ENCODE assay signal across 1 cellular context in the genomic region with DNA sequence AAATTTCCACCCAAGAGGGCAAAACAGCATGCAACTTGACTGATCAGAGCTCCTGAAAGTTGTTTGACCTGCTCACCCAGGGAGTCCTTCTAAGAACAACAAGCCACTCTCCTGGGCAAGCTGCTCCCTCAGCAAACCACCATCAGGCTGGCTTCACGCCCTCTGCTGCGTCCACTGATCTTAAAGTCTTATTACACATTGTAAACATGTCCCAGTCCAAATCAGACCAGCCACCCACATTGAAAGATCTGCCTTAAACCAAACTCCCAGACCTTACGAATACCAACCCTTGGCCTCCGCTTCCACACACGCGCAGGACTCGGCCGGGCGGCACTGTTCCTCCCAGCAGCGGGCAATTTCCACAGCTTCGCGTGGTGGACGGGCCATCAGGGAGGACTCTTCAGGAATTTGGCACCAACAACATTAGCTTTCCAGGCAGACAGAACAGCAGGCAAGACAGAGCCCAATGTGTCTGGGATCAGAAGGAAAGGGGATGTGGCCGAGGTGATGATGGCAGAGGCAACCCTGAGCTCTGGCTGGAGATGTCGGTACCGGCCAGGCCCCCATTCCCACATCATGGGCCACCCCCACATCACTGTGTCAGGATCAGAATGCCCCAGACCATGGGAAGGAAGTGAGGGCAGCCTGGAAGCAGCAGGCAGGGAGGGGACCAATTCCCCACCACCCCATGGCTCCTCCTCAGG.
TF ChIP-seq lines count a peak whose summit lies in the region.

No MANE protein-coding gene starts in this region.

TF ChIP-seq in GM23338, 12 proteins besides CTCF, POLR2A, EP300 and RAD21 (continued from another document):
- TF ChIP-seq JUNB (IDR thresholded peaks at IDR 0.05; ENCODE audit: unreplicated experiment) (no peak), STAT1 (IDR thresholded peaks at IDR 0.05; ENCODE audit: unreplicated experiment) (no peak)
- TF ChIP-seq, protein P1, sequence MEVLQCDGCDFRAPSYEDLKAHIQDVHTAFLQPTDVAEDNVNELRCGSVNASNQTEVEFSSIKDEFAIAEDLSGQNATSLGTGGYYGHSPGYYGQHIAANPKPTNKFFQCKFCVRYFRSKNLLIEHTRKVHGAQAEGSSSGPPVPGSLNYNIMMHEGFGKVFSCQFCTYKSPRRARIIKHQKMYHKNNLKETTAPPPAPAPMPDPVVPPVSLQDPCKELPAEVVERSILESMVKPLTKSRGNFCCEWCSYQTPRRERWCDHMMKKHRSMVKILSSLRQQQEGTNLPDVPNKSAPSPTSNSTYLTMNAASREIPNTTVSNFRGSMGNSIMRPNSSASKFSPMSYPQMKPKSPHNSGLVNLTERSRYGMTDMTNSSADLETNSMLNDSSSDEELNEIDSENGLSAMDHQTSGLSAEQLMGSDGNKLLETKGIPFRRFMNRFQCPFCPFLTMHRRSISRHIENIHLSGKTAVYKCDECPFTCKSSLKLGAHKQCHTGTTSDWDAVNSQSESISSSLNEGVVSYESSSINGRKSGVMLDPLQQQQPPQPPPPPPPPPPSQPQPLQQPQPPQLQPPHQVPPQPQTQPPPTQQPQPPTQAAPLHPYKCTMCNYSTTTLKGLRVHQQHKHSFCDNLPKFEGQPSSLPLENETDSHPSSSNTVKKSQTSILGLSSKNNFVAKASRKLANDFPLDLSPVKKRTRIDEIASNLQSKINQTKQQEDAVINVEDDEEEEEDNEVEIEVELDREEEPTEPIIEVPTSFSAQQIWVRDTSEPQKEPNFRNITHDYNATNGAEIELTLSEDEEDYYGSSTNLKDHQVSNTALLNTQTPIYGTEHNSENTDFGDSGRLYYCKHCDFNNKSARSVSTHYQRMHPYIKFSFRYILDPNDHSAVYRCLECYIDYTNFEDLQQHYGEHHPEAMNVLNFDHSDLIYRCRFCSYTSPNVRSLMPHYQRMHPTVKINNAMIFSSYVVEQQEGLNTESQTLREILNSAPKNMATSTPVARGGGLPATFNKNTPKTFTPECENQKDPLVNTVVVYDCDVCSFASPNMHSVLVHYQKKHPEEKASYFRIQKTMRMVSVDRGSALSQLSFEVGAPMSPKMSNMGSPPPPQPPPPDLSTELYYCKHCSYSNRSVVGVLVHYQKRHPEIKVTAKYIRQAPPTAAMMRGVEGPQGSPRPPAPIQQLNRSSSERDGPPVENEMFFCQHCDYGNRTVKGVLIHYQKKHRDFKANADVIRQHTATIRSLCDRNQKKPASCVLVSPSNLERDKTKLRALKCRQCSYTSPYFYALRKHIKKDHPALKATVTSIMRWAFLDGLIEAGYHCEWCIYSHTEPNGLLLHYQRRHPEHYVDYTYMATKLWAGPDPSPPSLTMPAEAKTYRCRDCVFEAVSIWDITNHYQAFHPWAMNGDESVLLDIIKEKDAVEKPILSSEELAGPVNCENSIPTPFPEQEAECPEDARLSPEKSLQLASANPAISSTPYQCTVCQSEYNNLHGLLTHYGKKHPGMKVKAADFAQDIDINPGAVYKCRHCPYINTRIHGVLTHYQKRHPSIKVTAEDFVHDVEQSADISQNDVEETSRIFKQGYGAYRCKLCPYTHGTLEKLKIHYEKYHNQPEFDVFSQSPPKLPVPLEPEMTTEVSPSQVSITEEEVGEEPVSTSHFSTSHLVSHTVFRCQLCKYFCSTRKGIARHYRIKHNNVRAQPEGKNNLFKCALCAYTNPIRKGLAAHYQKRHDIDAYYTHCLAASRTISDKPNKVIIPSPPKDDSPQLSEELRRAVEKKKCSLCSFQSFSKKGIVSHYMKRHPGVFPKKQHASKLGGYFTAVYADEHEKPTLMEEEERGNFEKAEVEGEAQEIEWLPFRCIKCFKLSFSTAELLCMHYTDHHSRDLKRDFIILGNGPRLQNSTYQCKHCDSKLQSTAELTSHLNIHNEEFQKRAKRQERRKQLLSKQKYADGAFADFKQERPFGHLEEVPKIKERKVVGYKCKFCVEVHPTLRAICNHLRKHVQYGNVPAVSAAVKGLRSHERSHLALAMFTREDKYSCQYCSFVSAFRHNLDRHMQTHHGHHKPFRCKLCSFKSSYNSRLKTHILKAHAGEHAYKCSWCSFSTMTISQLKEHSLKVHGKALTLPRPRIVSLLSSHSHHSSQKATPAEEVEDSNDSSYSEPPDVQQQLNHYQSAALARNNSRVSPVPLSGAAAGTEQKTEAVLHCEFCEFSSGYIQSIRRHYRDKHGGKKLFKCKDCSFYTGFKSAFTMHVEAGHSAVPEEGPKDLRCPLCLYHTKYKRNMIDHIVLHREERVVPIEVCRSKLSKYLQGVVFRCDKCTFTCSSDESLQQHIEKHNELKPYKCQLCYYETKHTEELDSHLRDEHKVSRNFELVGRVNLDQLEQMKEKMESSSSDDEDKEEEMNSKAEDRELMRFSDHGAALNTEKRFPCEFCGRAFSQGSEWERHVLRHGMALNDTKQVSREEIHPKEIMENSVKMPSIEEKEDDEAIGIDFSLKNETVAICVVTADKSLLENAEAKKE (CRISPR knock-in tag; IDR thresholded peaks at IDR 0.05) = no peak
